In genomic region chr6:31355540-31355988, GRCh38 we compare ENCODE assay signal across 8 cellular contexts. TPM values are rescaled to one million over a fixed set of nuclear protein-coding genes. Genes with fewer than 3 reads are reported as not detected.
A peak's percentile ranks its signal among the peaks of the same experiment; 100 is the strongest.
DNase-seq lines count a peak whose midpoint lies in the region; ATAC-seq and TF ChIP-seq lines count a peak whose summit lies in the region.

No MANE protein-coding gene starts in this region.

- no peak for TF ChIP-seq CTCF in left lung (IDR thresholded peaks at IDR 0.05)
- no peak for TF ChIP-seq CTCF in adrenal gland (IDR thresholded peaks at IDR 0.05)

- H3K4me3 ChIP-seq in left lung (peak overlapping the region; percentile 3 to 88), subcutaneous abdominal adipose tissue (ENCODE audit: low read depth in 1 of 5, low read length in 5 of 5) (peak overlapping the region; percentile 65 to 79 (median 73)), adrenal gland (peak overlapping the region in 2 of 4 donors; percentile 22 to 52)

- peaks cover 0 to 5% of the 10 kb centered on the region in 2 donors for H3K9me3 Mint-ChIP-seq in activated naive CD4-positive, alpha-beta T cell treated with anti-CD3 and anti-CD28 coated beads, Interleukin-2, amount 50 U/mL, for 72 hours

- peaks cover 0 to 34% of the 10 kb centered on the region in 2 donors for H3K36me3 ChIP-seq in left lung
- H3K36me3 ChIP-seq in subcutaneous abdominal adipose tissue (ENCODE audit: control insufficient read depth in 5 of 5, insufficient read depth in 5 of 5, low read length in 5 of 5), result peaks cover 0 to 24% (median 24%) of the 10 kb centered on the region in 5 donors
- peaks cover 0 to 20% of the 10 kb centered on the region in 2 donors for H3K36me3 ChIP-seq in adrenal gland (replicated peaks in 1 of 2)

- H3K9me3 ChIP-seq in left lung (no peaks in the 10 kb centered on the region), subcutaneous abdominal adipose tissue (ENCODE audit: control insufficient read depth in 5 of 5, low read length in 5 of 5) (no peaks in the 10 kb centered on the region), adrenal gland (replicated peaks in 1 of 3) (no peaks in the 10 kb centered on the region)

- H3K27ac ChIP-seq in left lung (peak overlapping the region in 1 of 2 donors; percentile 95), subcutaneous abdominal adipose tissue (ENCODE audit: low read depth, low read length) (peak overlapping the region; percentile 67), adrenal gland (no peak overlapping the region)

- peaks cover 36 to 46% of the 10 kb centered on the region in 2 donors for H3K36me3 Mint-ChIP-seq in activated naive CD4-positive, alpha-beta T cell treated with anti-CD3 and anti-CD28 coated beads, Interleukin-2, amount 50 U/mL, for 72 hours

- no peak for TF ChIP-seq POLR2A in adrenal gland (IDR thresholded peaks at IDR 0.05)

- ATAC-seq in activated naive CD4-positive, alpha-beta T cell treated with anti-CD3 and anti-CD28 coated beads, Interleukin-2, amount 50 U/mL, for 72 hours, result no peak
- ATAC-seq in left lung, result no peak

- intact Hi-C loops in left lung (cut with DNase I) (no loop called here), adrenal gland (cut with DNase I) (no loop called here)

- WGBS in adrenal gland, 4 donors, result 36 to 70% (median 52%) methylated on average over 5 to 7 of the region's 7 CpGs

- H3K9ac ChIP-seq in subcutaneous abdominal adipose tissue (ENCODE audit: low read length in 5 of 5), result peak overlapping the region; percentile 32 to 74 (median 72)

- DNase-seq in activated CD8-positive, alpha-beta memory T cell treated with anti-CD3 and anti-CD28 coated beads for 24 hours, result peak; percentile 70
- DNase-seq in activated CD8-positive, alpha-beta memory T cell treated with anti-CD3 and anti-CD28 coated beads, Interleukin-2, amount 50 U/mL, for 48 hours, result no peak
- DNase-seq in activated naive CD4-positive, alpha-beta T cell treated with anti-CD3 and anti-CD28 coated beads, Interleukin-2, amount 50 U/mL, for 72 hours (ENCODE audit: low spot score in 2 of 2), result no peak
- DNase-seq in left lung, result no peak
- no peak for DNase-seq in NCI-H748 (lab: John Stamatoyannopoulos, UW; ENCODE audit: unreplicated experiment)
- DNase-seq in adrenal gland, result no peak
- DNase-seq in NCI-H2196 treated with DMSO at 0.1 percent for 48 hours (lab: John Stamatoyannopoulos, UW; ENCODE audit: unreplicated experiment), result no peak

- H3K27ac Mint-ChIP-seq in activated naive CD4-positive, alpha-beta T cell treated with anti-CD3 and anti-CD28 coated beads, Interleukin-2, amount 50 U/mL, for 72 hours, result peak overlapping the region; percentile 81 to 98

- peaks cover 3 to 43% of the 10 kb centered on the region in 2 donors for H3K4me1 ChIP-seq in left lung
- peaks cover 4 to 24% (median 20%) of the 10 kb centered on the region in 5 donors for H3K4me1 ChIP-seq in subcutaneous abdominal adipose tissue (ENCODE audit: control insufficient read depth in 5 of 5, insufficient read depth in 5 of 5, low read length in 5 of 5)
- H3K4me1 ChIP-seq in adrenal gland (replicated peaks in 1 of 2), result peaks cover 0 to 5% of the 10 kb centered on the region in 2 donors

- H3K27me3 ChIP-seq in left lung (no peaks in the 10 kb centered on the region), subcutaneous abdominal adipose tissue (ENCODE audit: control insufficient read depth in 5 of 5, insufficient read depth in 4 of 5, low read length in 5 of 5) (no peaks in the 10 kb centered on the region), adrenal gland (no peaks in the 10 kb centered on the region)

RNA-seq across cellular contexts. Expression of gene HLA-B, which starts 1.4 kb away (rescaled TPM):
- 1,000 to 10,000 TPM; 2,668 to 4,981 TPM for total RNA-seq in activated naive CD4-positive, alpha-beta T cell treated with anti-CD3 and anti-CD28 coated beads, Interleukin-2, amount 50 U/mL, for 72 hours
- total RNA-seq in left lung, result 1,000 to 10,000 TPM; 2,303 to 2,503 TPM
- total RNA-seq in adrenal gland, result 1,000 to 10,000 TPM; 1,067 to 3,150 (median 1,272) TPM
- 1,000 to 10,000 TPM in 1 of 3 donors, 100 to 1,000 TPM in 2; 615 to 1,099 (median 618) TPM for polyA plus RNA-seq in adrenal gland

RNA-seq across cellular contexts. Expression of gene MICA, which starts 47.8 kb away (rescaled TPM):
- total RNA-seq in activated naive CD4-positive, alpha-beta T cell treated with anti-CD3 and anti-CD28 coated beads, Interleukin-2, amount 50 U/mL, for 72 hours, result 10 to 100 TPM; 11.0 to 24.2 TPM
- total RNA-seq in left lung (10 to 100 TPM; 29.4 to 30.1 TPM), adrenal gland (10 to 100 TPM; 12.2 to 43.4 (median 26.7) TPM)
- 10 to 100 TPM; 36.0 to 66.0 (median 45.6) TPM for polyA plus RNA-seq in adrenal gland
